14 cellular contexts compared by ENCODE assay signal in genomic region chr2:241373449-241373848, GRCh38. TPM values are rescaled to one million over a fixed set of nuclear protein-coding genes. Genes with fewer than 3 reads are reported as not detected.
DNase-seq lines count a peak whose midpoint lies in the region; ATAC-seq and TF ChIP-seq lines count a peak whose summit lies in the region.
"Had no signal": no experiment of that assay in that cellular context is flagged by ENCODE, and none has a peak within 500 bp of the region (broad histone marks: within the 10 kb centered on the region; RNA-seq: fewer than 3 reads in every experiment).

No MANE protein-coding gene starts in this region.

- peaks cover 30% of the 10 kb centered on the region for H3K36me3 ChIP-seq in left ventricle myocardium inferior

- DNase-seq in NCI-H345 (lab: John Stamatoyannopoulos, UW) (peak; percentile 15), NCI-H345 treated with DMSO at 0.1 percent for 48 hours (lab: John Stamatoyannopoulos, UW; ENCODE audit: unreplicated experiment) (no peak), NCI-H524 (lab: John Stamatoyannopoulos, UW) (peak; percentile 80 to 92), cerebellar nuclear complex (lab: John Stamatoyannopoulos, UW) (peak; percentile 81 to 92), type B pancreatic cell (ENCODE audit: extremely low spot score, unreplicated experiment) (no peak), HuH-7.5 (ENCODE audit: low spot score) (no peak), left ventricle myocardium inferior (no peak)
- DNase-seq: activated CD8-positive, alpha-beta memory T cell treated with anti-CD3 and anti-CD28 coated beads, Interleukin-2, amount 50 U/mL, for 4 hours; activated naive CD4-positive, alpha-beta T cell treated with anti-CD3 and anti-CD28 coated beads, Interleukin-2, amount 10 ng/mL, durations not matched to agents 7 days and 5 days; effector memory CD4-positive, alpha-beta T cell; mesenchymal stem cell; nucleus accumbens had no signal

- peak overlapping the region; percentile 98 for H3K27ac Mint-ChIP-seq in type B pancreatic cell
- H3K27ac Mint-ChIP-seq: activated naive CD4-positive, alpha-beta T cell treated with anti-CD3 and anti-CD28 coated beads, Interleukin-2, amount 10 ng/mL, durations not matched to agents 7 days and 5 days had no signal

- H3K9me3 Mint-ChIP-seq in type B pancreatic cell = no peaks in the 10 kb centered on the region
- H3K9me3 Mint-ChIP-seq: activated naive CD4-positive, alpha-beta T cell treated with anti-CD3 and anti-CD28 coated beads, Interleukin-2, amount 10 ng/mL, durations not matched to agents 7 days and 5 days had no signal

- TF ChIP-seq CTCF in type B pancreatic cell (conservative IDR thresholded peaks at IDR 0.05) (no peak), left ventricle myocardium inferior (IDR thresholded peaks at IDR 0.05; ENCODE audit: borderline replicate concordance) (no peak)

- H3K9me3 ChIP-seq in left ventricle myocardium inferior (replicated peaks) = no peaks in the 10 kb centered on the region

- H3K4me3 Mint-ChIP-seq in type B pancreatic cell = no peak overlapping the region
- H3K4me3 Mint-ChIP-seq: activated naive CD4-positive, alpha-beta T cell treated with anti-CD3 and anti-CD28 coated beads, Interleukin-2, amount 10 ng/mL, durations not matched to agents 7 days and 5 days had no signal

- H3K4me1 Mint-ChIP-seq in type B pancreatic cell (ENCODE audit: unreplicated experiment) = peaks cover 28% of the 10 kb centered on the region
- H3K4me1 Mint-ChIP-seq: activated naive CD4-positive, alpha-beta T cell treated with anti-CD3 and anti-CD28 coated beads, Interleukin-2, amount 10 ng/mL, durations not matched to agents 7 days and 5 days had no signal

- no peak overlapping the region for H3K27ac ChIP-seq in left ventricle myocardium inferior (replicated peaks)

- no peaks in the 10 kb centered on the region for H3K27me3 Mint-ChIP-seq in type B pancreatic cell
- H3K27me3 Mint-ChIP-seq: activated naive CD4-positive, alpha-beta T cell treated with anti-CD3 and anti-CD28 coated beads, Interleukin-2, amount 10 ng/mL, durations not matched to agents 7 days and 5 days had no signal

- H3K4me1 ChIP-seq in left ventricle myocardium inferior = peaks cover 10% of the 10 kb centered on the region

- no peak overlapping the region for H3K4me3 ChIP-seq in left ventricle myocardium inferior

- no peak for ATAC-seq in GM21447 (IDR thresholded peaks at IDR 0.05; ENCODE audit: unreplicated experiment)
- ATAC-seq: activated CD4-positive, CD25-positive, alpha-beta regulatory T cell treated with anti-CD3 and anti-CD28 coated beads, Interleukin-2, amount 50 U/mL, for 24 hours had no signal

- intact Hi-C loops in left ventricle myocardium inferior (cut with micrococcal nuclease) = no loop called here

- peaks cover 17% of the 10 kb centered on the region for H3K36me3 Mint-ChIP-seq in type B pancreatic cell

- H3K27me3 ChIP-seq in left ventricle myocardium inferior (ENCODE audit: low read depth) = no peaks in the 10 kb centered on the region

RNA-seq across cellular contexts. Expression of gene FARP2, which starts 17.4 kb away (rescaled TPM):
- total RNA-seq in type B pancreatic cell (ENCODE audit: low replicate concordance) (62.5 and 71.1 TPM in 2 replicates), left ventricle myocardium inferior (16.5 TPM)

RNA-seq across cellular contexts. Expression of gene SEPTIN2, which starts 57.7 kb away (rescaled TPM):
- 333 and 425 TPM in 2 replicates for total RNA-seq in type B pancreatic cell (ENCODE audit: low replicate concordance)
- 187 TPM for total RNA-seq in left ventricle myocardium inferior

RNA-seq across cellular contexts. Expression of gene HDLBP, which starts 58.0 kb away (rescaled TPM):
- total RNA-seq in type B pancreatic cell (ENCODE audit: low replicate concordance) = 466 and 659 TPM in 2 replicates
- 365 TPM for total RNA-seq in left ventricle myocardium inferior

Comparison
In these comparisons a context has a peak if more than half of its experiments do, and no peak if none do; other contexts are left out.
1. DNase-seq: peak in NCI-H345 (single experiment), NCI-H524 (2 of 2) and cerebellar nuclear complex (2 of 2); none in NCI-H345 treated with DMSO at 0.1 percent for 48 hours (single experiment), type B pancreatic cell (single experiment), HuH-7.5 (single experiment) and left ventricle myocardium inferior (single experiment).